ENCODE assay signal across 8 cellular contexts in the genomic region with DNA sequence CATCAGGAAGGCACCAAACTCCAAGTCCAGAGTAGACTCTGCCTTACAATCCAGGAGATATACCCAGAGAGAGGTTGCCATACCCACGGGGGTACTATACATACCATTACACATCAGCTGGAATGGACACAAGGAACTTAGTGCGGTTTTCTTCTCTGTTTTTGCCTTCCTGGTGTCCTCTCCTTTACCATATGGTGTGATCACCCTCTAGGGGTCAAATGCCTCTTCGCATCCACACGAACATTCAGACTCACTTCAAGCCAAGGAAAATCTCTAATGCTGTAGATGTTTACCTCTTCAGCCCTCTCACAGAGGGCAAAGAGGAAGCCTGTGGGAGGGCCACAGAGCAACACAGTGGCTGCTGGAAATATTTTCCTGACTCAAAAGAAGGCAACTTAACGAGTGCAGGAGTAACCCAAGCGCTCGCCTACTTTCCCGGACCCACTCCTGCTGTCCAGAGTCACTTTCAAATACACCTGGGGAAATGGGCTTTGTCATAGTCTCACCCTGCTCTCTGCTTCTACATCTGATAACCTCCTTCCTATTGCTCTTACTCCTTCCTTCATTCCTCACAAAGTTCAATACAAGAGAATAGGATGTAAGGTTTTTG.
DNase-seq lines count a peak whose midpoint lies in the region; ATAC-seq and TF ChIP-seq lines count a peak whose summit lies in the region.

No MANE protein-coding gene starts in this region.

- H4K20me1 ChIP-seq in SK-N-SH (ENCODE audit: insufficient read depth): no peaks in the 10 kb centered on the region

- H3K36me3 ChIP-seq in right atrium auricular region (no peaks in the 10 kb centered on the region), SK-N-SH (replicated peaks in 1 of 2; ENCODE audit: control insufficient read depth in 1 of 2, insufficient read depth in 2 of 2, low read length in 1 of 2) (no peaks in the 10 kb centered on the region)

- H3K9me2 ChIP-seq in SK-N-SH: no peaks in the 10 kb centered on the region

- H3F3A ChIP-seq in SK-N-SH (replicated peaks; ENCODE audit: insufficient read depth): no peaks in the 10 kb centered on the region

- H3K27ac ChIP-seq in right atrium auricular region (no peak overlapping the region), SK-N-SH (ENCODE audit: low read depth in 2 of 2, low read length in 1 of 2) (no peak overlapping the region)

- no peak overlapping the region for H2AFZ ChIP-seq in SK-N-SH (ENCODE audit: low read depth)

- CTCF ChIA-PET in SK-N-SH (lab: Yijun Ruan, JAX): interaction anchor here (1.2 to 2.5 kb wide), 3 partner anchors 11 to 750 kb away, joined by 5 to 8 read pairs (median 7); no protein-coding TSS in a partner anchor

- TF ChIP-seq EP300 in SK-N-SH (IDR thresholded peaks at IDR 0.05; ENCODE audit: borderline replicate concordance in 1 of 2, low read depth in 1 of 2, low read length in 1 of 2): no peak

- TF ChIP-seq RAD21 in SK-N-SH (IDR thresholded peaks at IDR 0.05; ENCODE audit: low read length): peak; percentile 62

- ATAC-seq in Right ventricle myocardium superior (ENCODE audit: poor library complexity) (peak; percentile 55), left cardiac atrium (peak; percentile 44 to 79), HG02870 (IDR thresholded peaks at IDR 0.05; ENCODE audit: unreplicated experiment) (no peak)

- H3K9ac ChIP-seq in SK-N-SH: no peak overlapping the region

- POLR2A ChIA-PET in SK-N-SH (lab: Yijun Ruan, JAX): no interaction called here

- 4% methylated on average over 8 of the region's 8 CpGs for WGBS in SK-N-SH (ENCODE audit: low lambda C conversion rate)

- peak in 1 of 2 donors; percentile 50 for TF ChIP-seq CTCF in right atrium auricular region (IDR thresholded peaks at IDR 0.05)
- TF ChIP-seq CTCF in SK-N-SH (IDR thresholded peaks at IDR 0.05): peak; percentile 75

- no peaks in the 10 kb centered on the region for H3K9me3 ChIP-seq in right atrium auricular region
- no peaks in the 10 kb centered on the region for H3K9me3 ChIP-seq in SK-N-SH

- H3K4me1 ChIP-seq in right atrium auricular region (no peaks in the 10 kb centered on the region), SK-N-SH (ENCODE audit: control insufficient read depth in 1 of 2, insufficient read depth in 2 of 2, low read depth in 1 of 2, low read length in 1 of 2) (no peaks in the 10 kb centered on the region)

- DNase-seq in Right ventricle myocardium superior: no peak
- DNase-seq in right atrium auricular region (ENCODE audit: low spot score): no peak
- DNase-seq in SK-N-SH: peak; percentile 17
- DNase-seq in left cardiac atrium: no peak
- peak; percentile 61 for DNase-seq in stromal cell of bone marrow (ENCODE audit: low read depth)
- DNase-seq in 8988T: no peak
- DNase-seq in stimulated activated CD4-positive, alpha-beta T cell treated with anti-CD3 and anti-CD28 coated beads, Interleukin-15, amount 100 ng/mL, for 24 hours: no peak

- H3K4me3 ChIP-seq in right atrium auricular region (no peak overlapping the region), SK-N-SH (ENCODE audit: low read depth in 2 of 2, low read length in 1 of 2) (no peak overlapping the region; a peak in 1 of 4 replicates)

- intact Hi-C loops in Right ventricle myocardium superior (cut with DNase I) (no loop called here), left cardiac atrium (cut with DNase I) (loop anchor here in 1 of 2 donors (10.0 kb wide), 2 partner anchors 716 to 746 kb away; no protein-coding TSS in a partner anchor)

- H3K27me3 ChIP-seq in right atrium auricular region: no peaks in the 10 kb centered on the region
- peaks cover 55% of the 10 kb centered on the region for H3K27me3 ChIP-seq in SK-N-SH (ENCODE audit: insufficient read depth)

- no peak overlapping the region for H3K4me2 ChIP-seq in SK-N-SH

- no peaks in the 10 kb centered on the region for H3K79me2 ChIP-seq in SK-N-SH (ENCODE audit: insufficient read depth)

TF ChIP-seq in SK-N-SH, 30 proteins besides CTCF, POLR2A, EP300 and RAD21:
- TF ChIP-seq ZBTB33 (IDR thresholded peaks at IDR 0.05; ENCODE audit: borderline replicate concordance, low read depth) (no peak), SMC3 (IDR thresholded peaks at IDR 0.05; ENCODE audit: low read depth, low read length) (0 out of 2 replicates have a peak, but pooled peaks have one; percentile 3)

Comparison
In these comparisons a context has a peak if more than half of its experiments do, and no peak if none do; other contexts are left out.
1. DNase-seq: peak in SK-N-SH (single experiment) and stromal cell of bone marrow (single experiment); none in Right ventricle myocardium superior (single experiment), right atrium auricular region (single experiment), left cardiac atrium (single experiment), 8988T (single experiment) and stimulated activated CD4-positive, alpha-beta T cell treated with anti-CD3 and anti-CD28 coated beads, Interleukin-15, amount 100 ng/mL, for 24 hours (single experiment).